ENCODE assay signal across 25 cellular contexts in genomic region chr11:130924750-130925149, GRCh38.
"Had no signal": no experiment of that assay in that cellular context is flagged by ENCODE, and none has a peak within 500 bp of the region (broad histone marks: within the 10 kb centered on the region; RNA-seq: fewer than 3 reads in every experiment).

No MANE protein-coding gene starts in this region.

- DNase-seq: activated B cell treated with CpG ODN at 0.5 μM for 24 hours; activated CD4-positive, alpha-beta T cell treated with anti-CD3 and anti-CD28 coated beads, Interleukin-2, amount 50 U/mL, for 1 hour; activated CD8-positive, alpha-beta T cell treated with anti-CD3 and anti-CD28 coated beads for 36 hours; activated effector memory CD4-positive, alpha-beta T cell treated with anti-CD3 and anti-CD28 coated beads, Interleukin-2, amount 50 U/mL, for 16 hours; activated naive CD4-positive, alpha-beta T cell treated with anti-CD3 and anti-CD28 coated beads for 36 hours; activated naive CD8-positive, alpha-beta T cell treated with anti-CD3 and anti-CD28 coated beads for 36 hours; activated T-cell treated with anti-CD3 and anti-CD28 coated beads for 4 hours; amniotic stem cell; brain microvascular endothelial cell; caudate nucleus; foreskin fibroblast; head of caudate nucleus; hippocampal formation; mesenchymal stem cell; natural killer cell; occipital lobe; stimulated activated CD4-positive, alpha-beta T cell treated with anti-CD3 and anti-CD28 coated beads, Interleukin-15, amount 100 ng/mL, for 24 hours; stimulated activated CD4-positive, alpha-beta T cell treated with anti-CD3 and anti-CD28 coated beads, Interleukin-2, amount 100 ng/mL, for 24 hours; stimulated activated naive CD4-positive, alpha-beta T cell; tibial artery; upper lobe of right lung had no signal

- H3K4me3 Mint-ChIP-seq: activated B cell treated with CpG ODN at 0.5 μM for 24 hours; activated CD8-positive, alpha-beta T cell treated with anti-CD3 and anti-CD28 coated beads for 36 hours; activated naive CD4-positive, alpha-beta T cell treated with anti-CD3 and anti-CD28 coated beads for 36 hours; activated naive CD8-positive, alpha-beta T cell treated with anti-CD3 and anti-CD28 coated beads for 36 hours; natural killer cell; neural progenitor cell; T-helper 2 cell treated with Interferon-gamma antibody and Interleukin-4, amounts not matched to agents 5 μg/mL and 100 μg/mL, for 36 hours had no signal

- H3K27ac ChIP-seq: brain microvascular endothelial cell, neural progenitor cell, right atrium auricular region, suprapubic skin, tibial artery, upper lobe of right lung had no signal

- H3K9ac ChIP-seq: neural progenitor cell had no signal

- H3K36me3 ChIP-seq: brain microvascular endothelial cell, neural progenitor cell, right atrium auricular region, suprapubic skin, tibial artery, upper lobe of right lung had no signal

- H3K27me3 ChIP-seq: brain microvascular endothelial cell, neural progenitor cell, right atrium auricular region, suprapubic skin, tibial artery, upper lobe of right lung had no signal

- ATAC-seq: activated CD8-positive, alpha-beta T cell treated with anti-CD3 and anti-CD28 coated beads for 36 hours; natural killer cell; upper lobe of right lung had no signal

- H3K4me3 ChIP-seq: neural progenitor cell, right atrium auricular region, suprapubic skin, tibial artery, upper lobe of right lung had no signal

- H3K4me2 ChIP-seq: neural progenitor cell had no signal

- H3K27ac Mint-ChIP-seq: activated B cell treated with CpG ODN at 0.5 μM for 24 hours; activated CD8-positive, alpha-beta T cell treated with anti-CD3 and anti-CD28 coated beads for 36 hours; activated naive CD4-positive, alpha-beta T cell treated with anti-CD3 and anti-CD28 coated beads for 36 hours; activated naive CD8-positive, alpha-beta T cell treated with anti-CD3 and anti-CD28 coated beads for 36 hours; natural killer cell; neural progenitor cell; T-helper 2 cell treated with Interferon-gamma antibody and Interleukin-4, amounts not matched to agents 5 μg/mL and 100 μg/mL, for 36 hours had no signal

- H3K4me1 Mint-ChIP-seq: activated B cell treated with CpG ODN at 0.5 μM for 24 hours, natural killer cell had no signal

- H2AFZ ChIP-seq: neural progenitor cell had no signal

- H3K9me3 Mint-ChIP-seq: activated B cell treated with CpG ODN at 0.5 μM for 24 hours; activated CD8-positive, alpha-beta T cell treated with anti-CD3 and anti-CD28 coated beads for 36 hours; activated naive CD4-positive, alpha-beta T cell treated with anti-CD3 and anti-CD28 coated beads for 36 hours; activated naive CD8-positive, alpha-beta T cell treated with anti-CD3 and anti-CD28 coated beads for 36 hours; natural killer cell; neural progenitor cell; T-helper 2 cell treated with Interferon-gamma antibody and Interleukin-4, amounts not matched to agents 5 μg/mL and 100 μg/mL, for 36 hours had no signal

- H3K36me3 Mint-ChIP-seq: activated naive CD8-positive, alpha-beta T cell treated with anti-CD3 and anti-CD28 coated beads for 36 hours; natural killer cell; neural progenitor cell had no signal

- H3K4me1 ChIP-seq: right atrium auricular region, suprapubic skin, tibial artery, upper lobe of right lung had no signal

- H3K9me3 ChIP-seq: right atrium auricular region, suprapubic skin, tibial artery, upper lobe of right lung had no signal
